In the genomic region with DNA sequence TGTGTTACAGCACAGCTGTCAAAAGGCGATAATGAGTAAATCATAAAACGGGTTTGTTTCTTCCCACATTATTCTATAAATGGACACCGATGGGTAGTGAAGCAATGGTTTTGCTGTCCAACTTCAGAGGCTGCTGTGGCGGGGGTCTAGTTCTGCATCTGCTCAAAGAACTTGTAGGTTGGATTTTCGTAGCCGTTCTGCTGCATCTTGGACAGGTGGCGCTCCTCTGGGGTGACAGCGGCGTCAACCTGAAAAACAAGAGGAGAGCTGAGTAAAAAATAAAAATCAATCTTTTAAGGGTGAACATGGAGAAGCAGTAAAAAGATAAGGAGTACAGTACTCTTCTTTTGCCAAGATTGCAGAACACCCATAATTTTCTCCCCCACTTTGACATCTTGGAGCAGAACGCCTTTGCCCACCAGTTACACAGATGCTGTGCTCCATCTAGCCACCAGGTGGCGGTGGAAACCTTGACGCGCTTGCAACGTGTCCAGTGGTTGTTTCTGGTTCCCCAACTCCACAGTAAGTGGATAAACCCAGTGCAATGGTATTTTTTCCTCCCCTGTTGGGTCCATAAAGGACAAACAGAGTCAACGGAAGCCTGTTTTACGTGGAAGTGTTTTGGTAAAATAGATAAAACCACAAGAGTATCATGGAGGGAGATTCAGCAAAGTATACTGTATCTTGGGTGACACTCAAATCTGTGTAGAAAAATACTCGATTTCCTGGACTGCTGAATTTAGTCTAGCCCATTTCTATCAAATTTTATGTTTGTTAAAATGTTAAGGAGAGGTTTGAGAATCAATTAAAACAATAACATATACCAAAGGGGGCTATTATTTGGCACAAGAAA, we compare ENCODE assay signal across 8 cellular contexts.
DNase-seq lines count a peak whose midpoint lies in the region; ATAC-seq and TF ChIP-seq lines count a peak whose summit lies in the region.

No MANE protein-coding gene starts in this region.

- TF ChIP-seq CTCF in GM10266 (IDR thresholded peaks at IDR 0.05; ENCODE audit: control insufficient read depth, insufficient read depth, low read depth, missing control alignments): peak; percentile 92
- TF ChIP-seq CTCF in progenitor cell of endocrine pancreas (IDR thresholded peaks at IDR 0.05; ENCODE audit: unreplicated experiment): peak; percentile 89

- H3K9me3 Mint-ChIP-seq in progenitor cell of endocrine pancreas (ENCODE audit: low read depth): peaks cover under 1% of the 10 kb centered on the region

- H3K36me3 Mint-ChIP-seq in progenitor cell of endocrine pancreas (ENCODE audit: insufficient read depth): peaks cover 48% of the 10 kb centered on the region

- DNase-seq in GM10266 (ENCODE audit: extremely low spot score) (peak; percentile 67), SK-MEL-5 (ENCODE audit: low read depth, low spot score) (peak; percentile 72), head of caudate nucleus (peak; percentile 18 to 93 (median 77)), progenitor cell of endocrine pancreas (ENCODE audit: low spot score, unreplicated experiment) (peak; percentile 22), cortex of kidney (lab: John Stamatoyannopoulos, UW) (no peak)
- peak; percentile 42 for DNase-seq in Jurkat, Clone E6-1 (ENCODE audit: low read depth, low spot score)
- DNase-seq in activated naive CD4-positive, alpha-beta T cell treated with Interleukin-2 at 50 U/mL for 16 hours: peak; percentile 59

- intact Hi-C loops in head of caudate nucleus (cut with DNase I): loop anchor here (5.0 to 10.0 kb wide), 2 partner anchors 286 to 833 kb away; no protein-coding TSS in a partner anchor

- peak; percentile 84 for ATAC-seq in GM21786 (IDR thresholded peaks at IDR 0.05; ENCODE audit: unreplicated experiment)

- H3K4me1 Mint-ChIP-seq in progenitor cell of endocrine pancreas (ENCODE audit: low read depth): peaks cover 2% of the 10 kb centered on the region

- no peak overlapping the region for H3K4me3 ChIP-seq in Jurkat, Clone E6-1 (ENCODE audit: low read length)

- no peaks in the 10 kb centered on the region for H3K27me3 Mint-ChIP-seq in progenitor cell of endocrine pancreas

- no peak overlapping the region for H3K4me3 Mint-ChIP-seq in progenitor cell of endocrine pancreas (ENCODE audit: low read depth)

- peak overlapping the region; percentile 27 for H3K27ac Mint-ChIP-seq in progenitor cell of endocrine pancreas

- in situ Hi-C loops in SK-MEL-5 (cut with HindIII; ENCODE audit: low pct_unique_long_range_greater_than_20kb, low sequenced_read_pairs): no loop called here
